ENCODE assay signal across 19 cellular contexts in the genomic region with DNA sequence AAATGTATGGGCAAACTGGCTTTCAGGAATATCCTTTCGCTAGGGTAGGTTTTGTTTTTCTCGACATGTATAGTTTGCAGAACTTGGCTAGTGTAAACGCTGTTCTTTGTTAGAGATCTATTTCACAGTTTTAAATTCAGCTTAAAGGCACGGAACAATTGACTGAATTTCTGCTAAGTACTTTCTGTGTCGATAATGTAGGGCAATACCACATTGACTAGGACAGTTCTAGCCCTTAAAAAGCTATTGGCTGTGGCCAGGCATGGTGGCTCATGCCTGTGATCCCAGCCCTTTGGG.
DNase-seq lines count a peak whose midpoint lies in the region; ATAC-seq, FAIRE-seq and TF ChIP-seq lines count a peak whose summit lies in the region.
"Had no signal": no experiment of that assay in that cellular context is flagged by ENCODE, and none has a peak within 500 bp of the region (broad histone marks: within the 10 kb centered on the region; RNA-seq: fewer than 3 reads in every experiment).

No MANE protein-coding gene starts in this region.

- H3K27me3 ChIP-seq in K562 (ENCODE audit: control insufficient read depth in 2 of 2, insufficient read depth in 2 of 2, low read length in 2 of 2) (no peaks in the 10 kb centered on the region), neural cell (ENCODE audit: insufficient read depth, low read depth, low read length) (no peaks in the 10 kb centered on the region), tibial artery (no peaks in the 10 kb centered on the region)
- H3K27me3 ChIP-seq: left lung had no signal

- FAIRE-seq in K562 (lab: Jason Lieb, UNC), result no peak
- FAIRE-seq: A549 had no signal

- H3K9ac ChIP-seq in K562 (ENCODE audit: insufficient read depth in 1 of 2, low read depth in 2 of 2, low read length in 2 of 2) (no peak overlapping the region), neural cell (ENCODE audit: low read length) (no peak overlapping the region)

- no peak overlapping the region for H3K4me2 ChIP-seq in K562 (ENCODE audit: insufficient read depth, low read length)
- no peak overlapping the region for H3K4me2 ChIP-seq in neural cell (ENCODE audit: low read length)
- H3K4me2 ChIP-seq: A549 had no signal

- TF ChIP-seq RAD21 in K562 (CRISPR knock-in tag; conservative IDR thresholded peaks at IDR 0.05 in 1 of 2, IDR thresholded peaks at IDR 0.05 in 1 of 2) (no peak), neural cell (conservative IDR thresholded peaks at IDR 0.05) (no peak)

- CTCF ChIA-PET in activated CD8-positive, alpha-beta T cell treated with anti-CD3 and anti-CD28 coated beads for 36 hours (lab: Charles Lee), result interaction anchor here (0.8 to 3.9 kb wide), 53 partner anchors 8 to 851 kb away, joined by 3 to 111 read pairs (median 5); partner anchors contain the start of genes AK9, CD164, FIG4 and PPIL6
- CTCF ChIA-PET in activated CD8-positive, alpha-beta T cell treated with anti-CD3 and anti-CD28 coated beads, Interleukin-2, amount 10 ng/mL, durations not matched to agents 7 days and 5 days (lab: Charles Lee), result interaction anchor here (0.6 to 3.8 kb wide), 41 partner anchors 8 to 852 kb away, joined by 3 to 111 read pairs (median 5); partner anchors contain the start of genes CD164, PPIL6 and SMPD2
- CTCF ChIA-PET in K562 (lab: Yijun Ruan, JAX; ENCODE audit: low intra/inter-chr PET ratio), result interaction anchor here (1.1 to 2.6 kb wide), 3 partner anchors 195 to 209 kb away, joined by 3 to 23 read pairs (median 21); partner anchors contain the start of gene CD164

- peak; percentile 27 for ATAC-seq in activated CD8-positive, alpha-beta T cell treated with anti-CD3 and anti-CD28 coated beads for 36 hours
- no peak for ATAC-seq in activated CD8-positive, alpha-beta T cell treated with anti-CD3 and anti-CD28 coated beads, Interleukin-2, amount 10 ng/mL, durations not matched to agents 7 days and 5 days
- ATAC-seq in K562 (peak; percentile 30; the same call in 2 of the 3 replicates), GM18867 (IDR thresholded peaks at IDR 0.05; ENCODE audit: unreplicated experiment) (no peak)

- no peaks in the 10 kb centered on the region for H3F3A ChIP-seq in neural cell (ENCODE audit: insufficient read depth, low read length, poor library complexity, severe bottlenecking)

- H2AFZ ChIP-seq in K562 (ENCODE audit: low read depth, low read length), result peak overlapping the region; percentile 21
- no peak overlapping the region for H2AFZ ChIP-seq in neural cell (ENCODE audit: low read depth, low read length)

- no peak overlapping the region for H3K27ac ChIP-seq in K562 (ENCODE audit: extremely low read depth, low read depth, low read length)
- H3K27ac ChIP-seq in neural cell (ENCODE audit: low read length), result no peak overlapping the region
- no peak overlapping the region for H3K27ac ChIP-seq in tibial artery
- H3K27ac ChIP-seq: A549, epithelial cell of prostate, left lung had no signal

- no peak for TF ChIP-seq POLR2A in K562 (conservative IDR thresholded peaks at IDR 0.05)

- DNase-seq in activated CD8-positive, alpha-beta T cell treated with anti-CD3 and anti-CD28 coated beads for 36 hours, result no peak
- no peak for DNase-seq in activated CD8-positive, alpha-beta T cell treated with anti-CD3 and anti-CD28 coated beads, Interleukin-2, amount 10 ng/mL, durations not matched to agents 7 days and 5 days
- DNase-seq in K562 (ENCODE audit: extremely low read depth in 1 of 4, low spot score in 3 of 4) (no peak), SKM-1 (lab: John Stamatoyannopoulos, UW; ENCODE audit: unreplicated experiment) (no peak), tibial artery (no peak)
- no peak for DNase-seq in stimulated activated CD4-positive, alpha-beta T cell treated with anti-CD3 and anti-CD28 coated beads, Interleukin-2, amount 100 ng/mL, for 48 hours
- DNase-seq: GF-D8, NCI-H2107 had no signal

- H3K36me3 Mint-ChIP-seq in activated CD8-positive, alpha-beta T cell treated with anti-CD3 and anti-CD28 coated beads for 36 hours (ENCODE audit: low read depth), result peaks cover 7% of the 10 kb centered on the region
- peaks cover 12% of the 10 kb centered on the region for H3K36me3 Mint-ChIP-seq in activated CD8-positive, alpha-beta T cell treated with anti-CD3 and anti-CD28 coated beads, Interleukin-2, amount 10 ng/mL, durations not matched to agents 7 days and 5 days (ENCODE audit: low read depth)

- H3K4me3 ChIP-seq in K562, result no peak overlapping the region
- no peak overlapping the region for H3K4me3 ChIP-seq in neural cell (ENCODE audit: low read length)
- H3K4me3 ChIP-seq in tibial artery, result no peak overlapping the region
- H3K4me3 ChIP-seq: A549, left lung had no signal

- no peak overlapping the region for H3K4me3 Mint-ChIP-seq in activated CD8-positive, alpha-beta T cell treated with anti-CD3 and anti-CD28 coated beads for 36 hours
- no peak overlapping the region for H3K4me3 Mint-ChIP-seq in activated CD8-positive, alpha-beta T cell treated with anti-CD3 and anti-CD28 coated beads, Interleukin-2, amount 10 ng/mL, durations not matched to agents 7 days and 5 days
- H3K4me3 Mint-ChIP-seq: activated CD4-positive, alpha-beta memory T cell treated with anti-CD3 and anti-CD28 coated beads, Interleukin-2, amount 10 ng/mL, durations not matched to agents 7 days and 5 days; activated naive CD4-positive, alpha-beta T cell treated with anti-CD3 and anti-CD28 coated beads, Interleukin-2, amount 50 U/mL, for 24 hours; activated T-helper 17 cell treated with anti-CD3 and anti-CD28 coated beads, Interleukin-2, amount 50 U/mL, for 72 hours; CD4-positive, alpha-beta memory T cell; immature natural killer cell; T-helper 1 cell treated with Interleukin-12 subunit alpha and Interleukin-12 subunit beta and Interleukin-4 antibody, amounts not matched to agents 30 μg/mL and 1 μg/mL, for 36 hours had no signal

- TF ChIP-seq CTCF in activated CD8-positive, alpha-beta T cell treated with anti-CD3 and anti-CD28 coated beads for 36 hours (IDR thresholded peaks at IDR 0.05), result no peak
- TF ChIP-seq CTCF in K562 (IDR thresholded peaks at IDR 0.05 in 2 of 3, conservative IDR thresholded peaks at IDR 0.05 in 1 of 3; ENCODE audit: insufficient read depth in 2 of 3, low read depth in 1 of 3, low read length in 3 of 3) (no peak), neural cell (IDR thresholded peaks at IDR 0.05; ENCODE audit: poor library complexity, severe bottlenecking) (peak; percentile 2), tibial artery (IDR thresholded peaks at IDR 0.05) (no peak)

- H3K9me3 Mint-ChIP-seq in activated CD8-positive, alpha-beta T cell treated with anti-CD3 and anti-CD28 coated beads for 36 hours, result peaks cover 15% of the 10 kb centered on the region
- peaks cover 21% of the 10 kb centered on the region for H3K9me3 Mint-ChIP-seq in activated CD8-positive, alpha-beta T cell treated with anti-CD3 and anti-CD28 coated beads, Interleukin-2, amount 10 ng/mL, durations not matched to agents 7 days and 5 days (ENCODE audit: insufficient read depth)

- no TSS peak for BruUV-seq in K562 (replicated peaks; lab: Mats Ljungman, UMichigan)

- 30% methylated on average over 5 of the region's 5 CpGs for WGBS in K562 (ENCODE audit: insufficient coverage, low coverage, missing lambda C conversion rate)

- in situ Hi-C loops in K562 (cut with MboI), result no loop called here

- no peaks in the 10 kb centered on the region for H3K79me2 ChIP-seq in K562 (ENCODE audit: control insufficient read depth, insufficient read depth, low read length)
- H3K79me2 ChIP-seq in neural cell (replicated peaks; ENCODE audit: insufficient read depth, low read length), result no peaks in the 10 kb centered on the region

- H3K27me3 Mint-ChIP-seq in activated CD8-positive, alpha-beta T cell treated with anti-CD3 and anti-CD28 coated beads for 36 hours, result peaks cover 3% of the 10 kb centered on the region
- peaks cover 34% of the 10 kb centered on the region for H3K27me3 Mint-ChIP-seq in activated CD8-positive, alpha-beta T cell treated with anti-CD3 and anti-CD28 coated beads, Interleukin-2, amount 10 ng/mL, durations not matched to agents 7 days and 5 days (ENCODE audit: low read depth)

- H4K20me1 ChIP-seq in K562 (replicated peaks; ENCODE audit: control insufficient read depth, insufficient read depth, low read length), result no peaks in the 10 kb centered on the region
- H4K20me1 ChIP-seq in neural cell (ENCODE audit: insufficient read depth), result no peaks in the 10 kb centered on the region

- peaks cover 7% of the 10 kb centered on the region for H3K9me3 ChIP-seq in K562 (replicated peaks; ENCODE audit: control insufficient read depth, insufficient read depth, low read depth, low read length)
- H3K9me3 ChIP-seq in neural cell (ENCODE audit: low read length), result no peaks in the 10 kb centered on the region
- no peaks in the 10 kb centered on the region for H3K9me3 ChIP-seq in tibial artery
- H3K9me3 ChIP-seq: A549 had no signal

- H3K4me1 ChIP-seq in K562 (replicated peaks in 1 of 2; ENCODE audit: control insufficient read depth in 2 of 2, insufficient read depth in 2 of 2, low read length in 2 of 2) (peaks cover 0 to 11% of the 10 kb centered on the region in 2 experiments; a peak in 3 of 5 replicates), tibial artery (no peaks in the 10 kb centered on the region)
- H3K4me1 ChIP-seq: A549 had no signal

- no peak for TF ChIP-seq EP300 in K562 (IDR thresholded peaks at IDR 0.05; ENCODE audit: low read length)
- no peak for TF ChIP-seq EP300 in neural cell (conservative IDR thresholded peaks at IDR 0.05; ENCODE audit: poor library complexity, severe bottlenecking)

- H3K36me3 ChIP-seq in K562 (ENCODE audit: control insufficient read depth, insufficient read depth, low read length), result no peaks in the 10 kb centered on the region
- H3K36me3 ChIP-seq in neural cell (ENCODE audit: insufficient read depth, low read length), result no peaks in the 10 kb centered on the region
- H3K36me3 ChIP-seq in tibial artery, result no peaks in the 10 kb centered on the region
- H3K36me3 ChIP-seq: left lung had no signal

- no peaks in the 10 kb centered on the region for H3K4me1 Mint-ChIP-seq in activated CD8-positive, alpha-beta T cell treated with anti-CD3 and anti-CD28 coated beads for 36 hours (ENCODE audit: low read depth)
- peaks cover 12% of the 10 kb centered on the region for H3K4me1 Mint-ChIP-seq in activated CD8-positive, alpha-beta T cell treated with anti-CD3 and anti-CD28 coated beads, Interleukin-2, amount 10 ng/mL, durations not matched to agents 7 days and 5 days (ENCODE audit: low read depth)
- H3K4me1 Mint-ChIP-seq: activated naive CD4-positive, alpha-beta T cell treated with anti-CD3 and anti-CD28 coated beads, Interleukin-2, amount 50 U/mL, for 24 hours; activated T-helper 17 cell treated with anti-CD3 and anti-CD28 coated beads, Interleukin-2, amount 50 U/mL, for 72 hours had no signal

- H3K9me1 ChIP-seq in K562 (ENCODE audit: control insufficient read depth, insufficient read depth, low read length), result no peaks in the 10 kb centered on the region

- H3K9me2 ChIP-seq in neural cell (ENCODE audit: insufficient read depth, low read length), result no peaks in the 10 kb centered on the region

- POLR2A ChIA-PET in activated CD8-positive, alpha-beta T cell treated with anti-CD3 and anti-CD28 coated beads for 36 hours (lab: Charles Lee), result interaction anchor here (2.4 kb wide), 1 partner anchor 194 kb away, joined by 18 read pairs; the partner anchor contains the start of gene CD164
- POLR2A ChIA-PET in activated CD8-positive, alpha-beta T cell treated with anti-CD3 and anti-CD28 coated beads, Interleukin-2, amount 10 ng/mL, durations not matched to agents 7 days and 5 days (lab: Charles Lee), result interaction anchor here (3.7 kb wide), 1 partner anchor 195 kb away, joined by 40 read pairs; the partner anchor contains the start of gene CD164
- POLR2A ChIA-PET in K562 (lab: Yijun Ruan, JAX), result interaction anchor here (0.6 to 1.9 kb wide), 7 partner anchors 10 to 222 kb away, joined by 3 to 13 read pairs (median 4); partner anchors contain the start of gene CD164

- intact Hi-C loops in activated CD8-positive, alpha-beta T cell treated with anti-CD3 and anti-CD28 coated beads for 36 hours (cut with micrococcal nuclease), result loop anchor here (2.0 kb wide), 1 partner anchor 195 kb away; the partner anchor contains the start of gene CD164
- intact Hi-C loops in K562 (cut with micrococcal nuclease), result loop anchor here (1.0 to 10.0 kb wide), 8 partner anchors 49 to 643 kb away; partner anchors contain the start of genes AK9 and FIG4
- intact Hi-C loops in tibial artery (cut with DNase I; ENCODE audit: low total_unique reads), result loop anchor here (5.0 kb wide), 1 partner anchor 254 kb away; the partner anchor contains the start of genes PPIL6 and SMPD2

- no peak overlapping the region for H3K27ac Mint-ChIP-seq in activated CD8-positive, alpha-beta T cell treated with anti-CD3 and anti-CD28 coated beads for 36 hours
- no peak overlapping the region for H3K27ac Mint-ChIP-seq in activated CD8-positive, alpha-beta T cell treated with anti-CD3 and anti-CD28 coated beads, Interleukin-2, amount 10 ng/mL, durations not matched to agents 7 days and 5 days
- H3K27ac Mint-ChIP-seq: activated CD4-positive, alpha-beta memory T cell treated with anti-CD3 and anti-CD28 coated beads, Interleukin-2, amount 10 ng/mL, durations not matched to agents 7 days and 5 days; activated naive CD4-positive, alpha-beta T cell treated with anti-CD3 and anti-CD28 coated beads, Interleukin-2, amount 50 U/mL, for 24 hours; activated T-helper 17 cell treated with anti-CD3 and anti-CD28 coated beads, Interleukin-2, amount 50 U/mL, for 72 hours; CD4-positive, alpha-beta memory T cell; immature natural killer cell; T-helper 1 cell treated with Interleukin-12 subunit alpha and Interleukin-12 subunit beta and Interleukin-4 antibody, amounts not matched to agents 30 μg/mL and 1 μg/mL, for 36 hours had no signal

Comparison
In these comparisons a context has a peak if more than half of its experiments do, and no peak if none do; other contexts are left out.
1. ATAC-seq: peak in activated CD8-positive, alpha-beta T cell treated with anti-CD3 and anti-CD28 coated beads for 36 hours (single experiment) and K562 (single experiment); none in activated CD8-positive, alpha-beta T cell treated with anti-CD3 and anti-CD28 coated beads, Interleukin-2, amount 10 ng/mL, durations not matched to agents 7 days and 5 days (single experiment) and GM18867 (single experiment).